Comparison of ENCODE assay signal across 9 cellular contexts in genomic region chr15:91866371-91866905, GRCh38. TPM values are rescaled to one million over a fixed set of nuclear protein-coding genes. Genes with fewer than 3 reads are reported as not detected.
A peak's percentile ranks its signal among the peaks of the same experiment; 100 is the strongest.
DNase-seq lines count a peak whose midpoint lies in the region; ATAC-seq and TF ChIP-seq lines count a peak whose summit lies in the region.
"Had no signal": no experiment of that assay in that cellular context is flagged by ENCODE, and none has a peak within 500 bp of the region (broad histone marks: within the 10 kb centered on the region; RNA-seq: fewer than 3 reads in every experiment).

No MANE protein-coding gene starts in this region.

- POLR2A ChIA-PET in AG04450 (lab: Yijun Ruan, JAX) (no interaction called here), A673 (lab: Charles Lee; ENCODE audit: low non-redundant PET) (no interaction called here)

- no TSS peak for BruUV-seq in A673 (replicated peaks; lab: Mats Ljungman, UMichigan)

- H3K4me3 ChIP-seq in AG04450 (ENCODE audit: low read depth, low read length) (no peak overlapping the region), colonic mucosa (no peak overlapping the region), A673 (ENCODE audit: low read depth, low read length, poor library complexity, severe bottlenecking) (no peak overlapping the region)

- peak overlapping the region; percentile 15 for H3K27ac Mint-ChIP-seq in neural crest cell (ENCODE audit: unreplicated experiment)

- H3K9ac ChIP-seq in colonic mucosa (ENCODE audit: low read depth in 2 of 2, low read length in 2 of 2) = no peak overlapping the region

- peak overlapping the region; percentile 77 for H3K27ac ChIP-seq in AG04450 (ENCODE audit: low read depth, low read length)
- peak overlapping the region; percentile 54 for H3K27ac ChIP-seq in colonic mucosa
- H3K27ac ChIP-seq in A673 (ENCODE audit: low read depth, low read length, poor library complexity, severe bottlenecking) = no peak overlapping the region

- H3K36me3 ChIP-seq in colonic mucosa (no peaks in the 10 kb centered on the region), A673 (ENCODE audit: insufficient read depth, low read length, poor library complexity, severe bottlenecking) (no peaks in the 10 kb centered on the region)

- no peak overlapping the region for H3K4me3 Mint-ChIP-seq in neural crest cell

- no peaks in the 10 kb centered on the region for H3K27me3 ChIP-seq in AG04450 (ENCODE audit: control insufficient read depth, insufficient read depth, low read length)
- H3K27me3 ChIP-seq in colonic mucosa = no peaks in the 10 kb centered on the region
- no peaks in the 10 kb centered on the region for H3K27me3 ChIP-seq in A673 (replicated peaks; ENCODE audit: insufficient read depth, low read depth, low read length, poor library complexity)

- H3K36me3 Mint-ChIP-seq in neural crest cell (ENCODE audit: low read depth) = peaks cover 5% of the 10 kb centered on the region

- H3K9me3 ChIP-seq in AG04450 (ENCODE audit: control insufficient read depth, insufficient read depth, low read length) (no peaks in the 10 kb centered on the region), colonic mucosa (no peaks in the 10 kb centered on the region), A673 (ENCODE audit: low read depth, low read length, poor library complexity, severe bottlenecking) (no peaks in the 10 kb centered on the region)

- peaks cover 6% of the 10 kb centered on the region for H3K4me1 Mint-ChIP-seq in neural crest cell

- H3K27me3 Mint-ChIP-seq in neural crest cell (ENCODE audit: low read depth) = no peaks in the 10 kb centered on the region

- intact Hi-C loops in colonic mucosa (cut with DNase I) (loop anchor here (5.0 kb wide), 1 partner anchor 81 kb away; no protein-coding TSS in a partner anchor), posterior vena cava (cut with DNase I) (loop anchor here in 1 of 2 donors (5.0 kb wide), 1 partner anchor 56 kb away; no protein-coding TSS in a partner anchor), A673 (cut with micrococcal nuclease; ENCODE audit: unreplicated experiment) (no loop called here)

- H3K4me1 ChIP-seq in colonic mucosa = peaks cover 4% of the 10 kb centered on the region
- no peaks in the 10 kb centered on the region for H3K4me1 ChIP-seq in A673 (ENCODE audit: insufficient read depth, low read length, poor library complexity, severe bottlenecking)

- DNase-seq in AG04450 (ENCODE audit: low read depth, low spot score) (no peak), NCI-H1105 treated with DMSO at 0.1 percent for 48 hours (lab: John Stamatoyannopoulos, UW) (peak; percentile 88), colonic mucosa (no peak), neural crest cell (ENCODE audit: low read depth, low spot score) (no peak), posterior vena cava (ENCODE audit: low spot score) (no peak), A673 (ENCODE audit: low spot score) (no peak)
- DNase-seq: COR-L47 had no signal

- ATAC-seq in HG03175 (IDR thresholded peaks at IDR 0.05; ENCODE audit: unreplicated experiment) (no peak), HG03378 (IDR thresholded peaks at IDR 0.05; ENCODE audit: unreplicated experiment) (no peak)

- peaks cover 6% of the 10 kb centered on the region for H3K9me3 Mint-ChIP-seq in neural crest cell

- TF ChIP-seq CTCF in AG04450 (IDR thresholded peaks at IDR 0.05; ENCODE audit: low read depth, low read length) (no peak), colonic mucosa (IDR thresholded peaks at IDR 0.05) (no peak), neural crest cell (conservative IDR thresholded peaks at IDR 0.05) (no peak), A673 (conservative IDR thresholded peaks at IDR 0.05; ENCODE audit: low read depth, low read length) (no peak)

- CTCF ChIA-PET in AG04450 (lab: Charles Lee) (interaction anchor here (0.6 to 4.5 kb wide), 4 partner anchors 11 to 37 kb away, joined by 4 to 36 read pairs (median 16); partner anchors contain the start of gene SLCO3A1), A673 (lab: Charles Lee) (interaction anchor here (0.6 kb wide), 1 partner anchor 160 kb away, joined by 5 read pairs; no protein-coding TSS in a partner anchor)

RNA-seq across cellular contexts. Expression of gene SLCO3A1, which starts 12.9 kb away (rescaled TPM):
- 7.6 and 12.2 TPM in 2 replicates for polyA plus RNA-seq in AG04450 (2011; rRNA removed)
- 18.1 and 30.9 TPM in 2 replicates for polyA minus RNA-seq in AG04450 (2011; rRNA and poly(A)+ RNA removed)
- 10 to 100 TPM; 11.4 to 24.6 TPM for total RNA-seq in colonic mucosa
- 6.1 and 6.3 TPM in 2 replicates for total RNA-seq in neural crest cell
- total RNA-seq in posterior vena cava = 10 to 100 TPM; 26.6 to 27.7 TPM
- total RNA-seq in A673 (2021) = 16.6 and 17.7 TPM in 2 replicates
